13 cellular contexts compared by ENCODE assay signal in the genomic region with DNA sequence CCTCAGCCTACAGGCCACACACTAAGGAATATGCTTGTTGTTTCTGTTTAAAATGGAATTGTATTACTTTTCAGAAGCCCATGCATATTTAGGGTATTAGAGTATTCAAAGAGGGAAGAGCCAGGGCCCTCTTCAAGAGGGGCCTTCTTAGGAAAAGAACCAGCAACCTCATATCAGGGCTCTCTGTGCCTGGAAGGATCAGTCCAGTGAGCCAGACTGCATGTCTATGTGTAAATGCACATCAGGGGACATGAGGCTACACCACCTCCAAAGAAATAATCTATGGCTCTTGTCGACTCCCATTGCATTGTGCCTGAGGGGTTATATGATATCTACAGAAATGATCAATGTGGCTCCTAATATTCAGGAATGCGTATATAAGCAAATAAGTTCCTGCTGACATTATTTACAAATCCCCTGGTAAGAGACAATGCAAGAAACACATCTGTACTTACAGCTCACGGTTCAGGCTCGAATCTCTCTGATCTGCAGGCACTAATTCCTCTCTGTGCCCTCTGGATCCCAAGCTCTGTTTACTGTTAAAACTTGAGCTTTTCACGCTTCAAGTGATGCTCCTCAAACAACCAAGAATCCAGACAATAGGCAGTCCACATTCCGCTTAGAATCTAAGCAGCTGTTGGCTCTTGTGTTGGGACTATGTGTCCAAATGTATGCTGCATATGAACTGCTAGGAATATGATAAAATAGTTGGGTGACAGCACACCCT.
DNase-seq lines count a peak whose midpoint lies in the region; ATAC-seq and TF ChIP-seq lines count a peak whose summit lies in the region.
"Had no signal": no experiment of that assay in that cellular context is flagged by ENCODE, and none has a peak within 500 bp of the region (broad histone marks: within the 10 kb centered on the region; RNA-seq: fewer than 3 reads in every experiment).

No MANE protein-coding gene starts in this region.

- no peak overlapping the region for H3K4me3 ChIP-seq in breast epithelium
- H3K4me3 ChIP-seq in urinary bladder (ENCODE audit: low read depth, low read length) = no peak overlapping the region
- H3K4me3 ChIP-seq: K562 had no signal

- H3K27ac ChIP-seq in breast epithelium = peak overlapping the region; percentile 71 to 87
- peak overlapping the region; percentile 60 for H3K27ac ChIP-seq in urinary bladder (ENCODE audit: low read depth)
- H3K27ac ChIP-seq: C4-2B had no signal

- no peak for DNase-seq in breast epithelium (ENCODE audit: low spot score in 2 of 2)
- DNase-seq in MCF 10A (ENCODE audit: unreplicated experiment) = no peak
- no peak for DNase-seq in memory B cell (ENCODE audit: low spot score in 2 of 2)
- DNase-seq in NCI-H146 (lab: John Stamatoyannopoulos, UW) = no peak
- no peak for DNase-seq in GM19238 (ENCODE audit: insufficient read length, low spot score)
- DNase-seq: caudate nucleus, mesendoderm, NCI-H446 had no signal

- H3K36me3 Mint-ChIP-seq in MCF 10A (ENCODE audit: insufficient read depth, unreplicated experiment) = no peaks in the 10 kb centered on the region
- no peaks in the 10 kb centered on the region for H3K36me3 Mint-ChIP-seq in activated T-helper 17 cell treated with anti-CD3 and anti-CD28 coated beads, Interleukin-2, amount 50 U/mL, for 72 hours (ENCODE audit: low read depth)
- H3K36me3 Mint-ChIP-seq in memory B cell = no peaks in the 10 kb centered on the region

- H3K4me1 Mint-ChIP-seq in MCF 10A (ENCODE audit: insufficient read depth, unreplicated experiment) (peaks cover 12% of the 10 kb centered on the region), memory B cell (peaks cover 21% of the 10 kb centered on the region)
- peaks cover 23% of the 10 kb centered on the region for H3K4me1 Mint-ChIP-seq in activated T-helper 17 cell treated with anti-CD3 and anti-CD28 coated beads, Interleukin-2, amount 50 U/mL, for 72 hours

- H3K36me3 ChIP-seq in breast epithelium (no peaks in the 10 kb centered on the region), urinary bladder (ENCODE audit: insufficient read depth) (no peaks in the 10 kb centered on the region)

- H3K27me3 Mint-ChIP-seq in MCF 10A (ENCODE audit: insufficient read depth, unreplicated experiment) (no peaks in the 10 kb centered on the region), memory B cell (no peaks in the 10 kb centered on the region)
- no peaks in the 10 kb centered on the region for H3K27me3 Mint-ChIP-seq in activated T-helper 17 cell treated with anti-CD3 and anti-CD28 coated beads, Interleukin-2, amount 50 U/mL, for 72 hours

- no peak overlapping the region for H3K4me3 Mint-ChIP-seq in MCF 10A (ENCODE audit: unreplicated experiment)
- peak overlapping the region; percentile 47 for H3K4me3 Mint-ChIP-seq in activated T-helper 17 cell treated with anti-CD3 and anti-CD28 coated beads, Interleukin-2, amount 50 U/mL, for 72 hours
- peak overlapping the region; percentile 62 for H3K4me3 Mint-ChIP-seq in memory B cell

- H3K27ac Mint-ChIP-seq in MCF 10A (ENCODE audit: low read depth, unreplicated experiment) (no peak overlapping the region), memory B cell (peak overlapping the region; percentile 86)
- H3K27ac Mint-ChIP-seq in activated T-helper 17 cell treated with anti-CD3 and anti-CD28 coated beads, Interleukin-2, amount 50 U/mL, for 72 hours = peak overlapping the region; percentile 79

- 76% methylated on average over 6 of the region's 6 CpGs for WGBS in urinary bladder

- H3K4me1 ChIP-seq in breast epithelium (no peaks in the 10 kb centered on the region), urinary bladder (ENCODE audit: insufficient read depth) (no peaks in the 10 kb centered on the region)

- H3K9me3 Mint-ChIP-seq in MCF 10A (ENCODE audit: unreplicated experiment) (no peaks in the 10 kb centered on the region), memory B cell (no peaks in the 10 kb centered on the region)
- no peaks in the 10 kb centered on the region for H3K9me3 Mint-ChIP-seq in activated T-helper 17 cell treated with anti-CD3 and anti-CD28 coated beads, Interleukin-2, amount 50 U/mL, for 72 hours

- intact Hi-C loops in breast epithelium (cut with DNase I; ENCODE audit: low total_unique reads) (loop anchor here (10.0 kb wide), 1 partner anchor 1790 kb away; no protein-coding TSS in a partner anchor), MCF 10A (cut with micrococcal nuclease) (no loop called here)

- ATAC-seq in activated T-helper 17 cell treated with anti-CD3 and anti-CD28 coated beads, Interleukin-2, amount 50 U/mL, for 72 hours (replicated peaks) = no peak
- ATAC-seq in memory B cell (ENCODE audit: low read depth) = no peak
- no peak for ATAC-seq in HG03135 (IDR thresholded peaks at IDR 0.05; ENCODE audit: unreplicated experiment)
- ATAC-seq: K562 had no signal

- POLR2A ChIA-PET in MCF 10A (lab: Yijun Ruan, JAX) = no interaction called here

- TF ChIP-seq CTCF in breast epithelium (IDR thresholded peaks at IDR 0.05) (no peak), MCF 10A (IDR thresholded peaks at IDR 0.05; ENCODE audit: unreplicated experiment) (no peak)

- no TSS peak for BruUV-seq in MCF 10A (replicated peaks; lab: Mats Ljungman, UMichigan)

- CTCF ChIA-PET in MCF 10A (lab: Yijun Ruan, JAX) = interaction anchor here (0.6 kb wide), 2 partner anchors 224 to 229 kb away, joined by 3 read pairs; no protein-coding TSS in a partner anchor

- H3K9me3 ChIP-seq in breast epithelium = no peaks in the 10 kb centered on the region

- TF ChIP-seq POLR2A in breast epithelium (IDR thresholded peaks at IDR 0.05) = no peak

- no peaks in the 10 kb centered on the region for H3K27me3 ChIP-seq in breast epithelium
